Comparison of ENCODE assay signal across 18 cellular contexts in the genomic region with DNA sequence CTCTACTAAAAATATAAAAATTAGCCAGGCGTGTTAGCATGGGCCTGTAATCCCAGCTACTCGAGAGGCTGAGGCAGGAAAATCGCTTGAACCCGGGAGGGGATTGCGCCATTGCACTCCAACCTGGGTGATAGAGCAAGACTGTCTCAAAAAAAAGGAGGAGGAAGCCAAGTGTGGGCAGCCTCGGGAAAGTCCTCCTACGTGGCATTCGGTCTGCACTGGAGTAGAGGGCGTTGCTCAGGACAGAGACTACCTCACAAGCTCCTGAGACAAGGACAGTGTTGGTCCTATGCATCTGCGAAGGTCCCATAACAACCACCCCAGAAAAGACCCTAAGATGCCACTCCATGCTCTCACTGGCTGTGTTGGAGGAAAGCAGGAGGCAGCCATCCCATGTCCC. TPM values are rescaled to one million over a fixed set of nuclear protein-coding genes. Genes with fewer than 3 reads are reported as not detected.
DNase-seq lines count a peak whose midpoint lies in the region; ATAC-seq, FAIRE-seq and TF ChIP-seq lines count a peak whose summit lies in the region.
"Had no signal": no experiment of that assay in that cellular context is flagged by ENCODE, and none has a peak within 500 bp of the region (broad histone marks: within the 10 kb centered on the region; RNA-seq: fewer than 3 reads in every experiment).

No MANE protein-coding gene starts in this region.

- peak in 1 of 3 donors; percentile 21 for DNase-seq in right cardiac atrium
- DNase-seq in left ventricle myocardium superior, result no peak
- no peak for DNase-seq in astrocyte (ENCODE audit: low read depth)
- DNase-seq in vagina (ENCODE audit: extremely low spot score in 2 of 2), result no peak
- no peak for DNase-seq in HEK293T (ENCODE audit: extremely low spot score)
- DNase-seq in stimulated activated effector memory CD8-positive, alpha-beta T cell treated with anti-CD3 and anti-CD28 coated beads, Interleukin-12 subunit alpha, Interleukin-12 subunit beta, amount 100 ng/mL, for 72 hours (ENCODE audit: low spot score in 2 of 2), result no peak
- DNase-seq in ecto neural progenitor cell (ENCODE audit: low spot score), result no peak
- DNase-seq: activated CD4-positive, alpha-beta memory T cell treated with anti-CD3 and anti-CD28 coated beads, Interleukin-2, amount 10 ng/mL, durations not matched to agents 7 days and 5 days; activated effector memory CD4-positive, alpha-beta T cell treated with Interleukin-2 at 50 U/mL for 16 hours; effector CD4-positive, alpha-beta T cell; gastrocnemius medialis; immature natural killer cell; NCI-H446 treated with DMSO at 0.1 percent for 48 hours had no signal

- peak overlapping the region; percentile 67 for H3K4me2 ChIP-seq in astrocyte (ENCODE audit: low read length)
- H3K4me2 ChIP-seq: KMS-11 had no signal

- H3K27ac ChIP-seq in right cardiac atrium (ENCODE audit: low read length), result peak overlapping the region; percentile 11
- H3K27ac ChIP-seq in astrocyte (ENCODE audit: low read depth, low read length), result peak overlapping the region; percentile 99
- H3K27ac ChIP-seq in mesodermal cell (ENCODE audit: low read depth, low read length, severe bottlenecking), result peak overlapping the region; percentile 88
- peak overlapping the region; percentile 39 for H3K27ac ChIP-seq in vagina
- H3K27ac ChIP-seq: gastrocnemius medialis, KMS-11, SK-N-MC had no signal

- H3K27me3 Mint-ChIP-seq in astrocyte (ENCODE audit: low read depth, unreplicated experiment), result no peaks in the 10 kb centered on the region

- no peak for TF ChIP-seq CTCF in astrocyte (IDR thresholded peaks at IDR 0.05; ENCODE audit: insufficient read depth, low read depth, low read length)
- no peak for TF ChIP-seq CTCF in vagina (IDR thresholded peaks at IDR 0.05)

- CTCF ChIA-PET in HEK293T (lab: Yijun Ruan, JAX), result interaction anchor here (0.9 kb wide), 1 partner anchor 39 kb away, joined by 3 read pairs; no protein-coding TSS in a partner anchor

- TF ChIP-seq POLR2A in vagina (IDR thresholded peaks at IDR 0.05), result no peak

- no peaks in the 10 kb centered on the region for H3K79me2 ChIP-seq in astrocyte (ENCODE audit: insufficient read depth, low read length)

- peak overlapping the region; percentile 81 for H3K9ac ChIP-seq in astrocyte (ENCODE audit: low read length)
- H3K9ac ChIP-seq: KMS-11 had no signal

- H3K27me3 ChIP-seq in right cardiac atrium (ENCODE audit: control insufficient read depth, insufficient read depth) (no peaks in the 10 kb centered on the region), astrocyte (ENCODE audit: insufficient read depth, low read length) (no peaks in the 10 kb centered on the region), vagina (no peaks in the 10 kb centered on the region)

- peak overlapping the region; percentile 95 for H3K27ac Mint-ChIP-seq in astrocyte (ENCODE audit: unreplicated experiment)
- H3K27ac Mint-ChIP-seq in stimulated activated effector memory CD8-positive, alpha-beta T cell treated with anti-CD3 and anti-CD28 coated beads, Interleukin-12 subunit alpha, Interleukin-12 subunit beta, amount 100 ng/mL, for 72 hours, result no peak overlapping the region
- H3K27ac Mint-ChIP-seq: activated CD4-positive, alpha-beta memory T cell treated with anti-CD3 and anti-CD28 coated beads, Interleukin-2, amount 10 ng/mL, durations not matched to agents 7 days and 5 days; immature natural killer cell had no signal

- no peaks in the 10 kb centered on the region for H3K36me3 Mint-ChIP-seq in astrocyte (ENCODE audit: low read depth, unreplicated experiment)
- no peaks in the 10 kb centered on the region for H3K36me3 Mint-ChIP-seq in stimulated activated effector memory CD8-positive, alpha-beta T cell treated with anti-CD3 and anti-CD28 coated beads, Interleukin-12 subunit alpha, Interleukin-12 subunit beta, amount 100 ng/mL, for 72 hours
- H3K36me3 Mint-ChIP-seq: immature natural killer cell had no signal

- no peak overlapping the region for H3K4me3 ChIP-seq in right cardiac atrium (ENCODE audit: low read length)
- H3K4me3 ChIP-seq in astrocyte (ENCODE audit: insufficient read depth, low read depth, low read length), result no peak overlapping the region
- H3K4me3 ChIP-seq in mesodermal cell (ENCODE audit: extremely low read depth, insufficient read depth, low read length, poor library complexity, severe bottlenecking), result no peak overlapping the region
- no peak overlapping the region for H3K4me3 ChIP-seq in vagina
- H3K4me3 ChIP-seq: gastrocnemius medialis, prostate gland, SK-N-MC had no signal

- ATAC-seq in right cardiac atrium (no peak), left ventricle myocardium superior (no peak)
- no peak for ATAC-seq in stimulated activated effector memory CD8-positive, alpha-beta T cell treated with anti-CD3 and anti-CD28 coated beads, Interleukin-12 subunit alpha, Interleukin-12 subunit beta, amount 100 ng/mL, for 72 hours
- ATAC-seq: gastrocnemius medialis had no signal

- peaks cover 2% of the 10 kb centered on the region for H3K4me1 ChIP-seq in right cardiac atrium (ENCODE audit: control insufficient read depth, insufficient read depth, low read length)
- H3K4me1 ChIP-seq in astrocyte (ENCODE audit: insufficient read depth, low read length), result peaks cover 61% of the 10 kb centered on the region
- peaks cover 49% of the 10 kb centered on the region for H3K4me1 ChIP-seq in mesodermal cell (ENCODE audit: control insufficient read depth, insufficient read depth, low read length, poor library complexity, severe bottlenecking)
- H3K4me1 ChIP-seq in vagina, result peaks cover 15% of the 10 kb centered on the region
- H3K4me1 ChIP-seq: prostate gland had no signal

- H3K36me3 ChIP-seq in astrocyte (ENCODE audit: insufficient read depth, low read length) (no peaks in the 10 kb centered on the region), mesodermal cell (ENCODE audit: control insufficient read depth, insufficient read depth, low read length) (no peaks in the 10 kb centered on the region), vagina (no peaks in the 10 kb centered on the region)
- H3K36me3 ChIP-seq: gastrocnemius medialis, prostate gland had no signal

- H3K4me1 Mint-ChIP-seq in astrocyte (ENCODE audit: low read depth, unreplicated experiment), result peaks cover 35% of the 10 kb centered on the region
- peaks cover 2% of the 10 kb centered on the region for H3K4me1 Mint-ChIP-seq in stimulated activated effector memory CD8-positive, alpha-beta T cell treated with anti-CD3 and anti-CD28 coated beads, Interleukin-12 subunit alpha, Interleukin-12 subunit beta, amount 100 ng/mL, for 72 hours
- H3K4me1 Mint-ChIP-seq: immature natural killer cell had no signal

- no peak overlapping the region for H2AFZ ChIP-seq in astrocyte (ENCODE audit: low read depth, low read length)

- H3K4me3 Mint-ChIP-seq in astrocyte (ENCODE audit: unreplicated experiment), result no peak overlapping the region
- no peak overlapping the region for H3K4me3 Mint-ChIP-seq in stimulated activated effector memory CD8-positive, alpha-beta T cell treated with anti-CD3 and anti-CD28 coated beads, Interleukin-12 subunit alpha, Interleukin-12 subunit beta, amount 100 ng/mL, for 72 hours
- H3K4me3 Mint-ChIP-seq: activated CD4-positive, alpha-beta memory T cell treated with anti-CD3 and anti-CD28 coated beads, Interleukin-2, amount 10 ng/mL, durations not matched to agents 7 days and 5 days; immature natural killer cell had no signal

- 77% methylated on average over 10 of the region's 10 CpGs for WGBS in right cardiac atrium
- 79 to 94% methylated on average over 7 to 10 of the region's 10 CpGs for WGBS in mesodermal cell (ENCODE audit: insufficient coverage in 2 of 2), 2 experiments

- FAIRE-seq in astrocyte (lab: Jason Lieb, UNC), result no peak
- FAIRE-seq: TTC549 had no signal

- intact Hi-C loops in right cardiac atrium (cut with DNase I) (no loop called here), left ventricle myocardium superior (cut with micrococcal nuclease) (no loop called here), vagina (cut with DNase I) (no loop called here)

- POLR2A ChIA-PET in HEK293T (lab: Yijun Ruan, JAX), result no interaction called here

- H4K20me1 ChIP-seq in astrocyte (ENCODE audit: insufficient read depth, low read length), result no peaks in the 10 kb centered on the region

- H3K9me3 Mint-ChIP-seq in astrocyte (ENCODE audit: unreplicated experiment), result peaks cover 4% of the 10 kb centered on the region
- H3K9me3 Mint-ChIP-seq in stimulated activated effector memory CD8-positive, alpha-beta T cell treated with anti-CD3 and anti-CD28 coated beads, Interleukin-12 subunit alpha, Interleukin-12 subunit beta, amount 100 ng/mL, for 72 hours, result no peaks in the 10 kb centered on the region
- H3K9me3 Mint-ChIP-seq: activated CD4-positive, alpha-beta memory T cell treated with anti-CD3 and anti-CD28 coated beads, Interleukin-2, amount 10 ng/mL, durations not matched to agents 7 days and 5 days; immature natural killer cell had no signal

- H3K9me3 ChIP-seq in right cardiac atrium (ENCODE audit: control insufficient read depth, low read length) (no peaks in the 10 kb centered on the region), astrocyte (ENCODE audit: insufficient read depth, low read depth, low read length) (no peaks in the 10 kb centered on the region), mesodermal cell (ENCODE audit: control insufficient read depth, low read length) (no peaks in the 10 kb centered on the region), vagina (no peaks in the 10 kb centered on the region)
- H3K9me3 ChIP-seq: gastrocnemius medialis, prostate gland had no signal

TF ChIP-seq in HEK293T, 16 proteins besides CTCF, POLR2A, EP300 and RAD21 (continues in another document):
- TF ChIP-seq SUZ12 (IDR thresholded peaks at IDR 0.05) (no peak), TARDBP (IDR thresholded peaks at IDR 0.05) (no peak), L3MBTL2 (conservative IDR thresholded peaks at IDR 0.05) (no peak), SP1 (IDR thresholded peaks at IDR 0.05) (no peak)

RNA-seq across cellular contexts. Expression of a gene that starts 10.0 kb away (rescaled TPM):
- total RNA-seq in right cardiac atrium (10 to 100 TPM in 1 of 4 donors, 1 to 10 TPM in 3; 1.2 to 11.9 (median 2.2) TPM), left ventricle myocardium superior (1.3 TPM), astrocyte (1,303 and 1,496 TPM in 2 replicates), vagina (14.7 TPM)
- polyA plus RNA-seq in right cardiac atrium, result 4.5 TPM
- polyA plus RNA-seq in mesodermal cell (2013, experiment 1 of 2), result 150 TPM
- 117 TPM for polyA plus RNA-seq in mesodermal cell (2013, experiment 2 of 2)

RNA-seq across cellular contexts. Expression of a gene that starts 31.6 kb away (rescaled TPM):
- total RNA-seq in right cardiac atrium (10 to 100 TPM; 20.0 to 24.5 (median 22.3) TPM), left ventricle myocardium superior (16.6 TPM), astrocyte (24.2 and 24.4 TPM in 2 replicates), vagina (19.4 TPM)
- polyA plus RNA-seq in right cardiac atrium, result 11.4 TPM
- 4.3 TPM for polyA plus RNA-seq in mesodermal cell (2013, experiment 1 of 2)
- 4.8 TPM for polyA plus RNA-seq in mesodermal cell (2013, experiment 2 of 2)

RNA-seq across cellular contexts. Expression of a gene that starts 37.4 kb away (rescaled TPM):
- total RNA-seq in right cardiac atrium (10 to 100 TPM; 10.7 to 14.3 (median 12.0) TPM), left ventricle myocardium superior (11.8 TPM), astrocyte (172 and 181 TPM in 2 replicates), vagina (42.5 TPM)
- polyA plus RNA-seq in right cardiac atrium, result 20.9 TPM
- polyA plus RNA-seq in mesodermal cell (2013, experiment 1 of 2), result 98.7 TPM
- 82.7 TPM for polyA plus RNA-seq in mesodermal cell (2013, experiment 2 of 2)

RNA-seq across cellular contexts. Expression of a gene that starts 48.5 kb away (rescaled TPM):
- total RNA-seq in right cardiac atrium, result not detected
- 0.07 TPM for polyA plus RNA-seq in right cardiac atrium
- not detected for total RNA-seq in left ventricle myocardium superior
- total RNA-seq in astrocyte, result 40.5 and 51.8 TPM in 2 replicates
- 79.3 TPM for polyA plus RNA-seq in mesodermal cell (2013, experiment 1 of 2)
- 56.9 TPM for polyA plus RNA-seq in mesodermal cell (2013, experiment 2 of 2)
- total RNA-seq in vagina, result 1.2 TPM
- total RNA-seq: gastrocnemius medialis had no signal
- polyA plus RNA-seq: immature natural killer cell had no signal

Comparison
In these comparisons a context has a peak if more than half of its experiments do, and no peak if none do; other contexts are left out.
1. H3K27ac ChIP-seq: peak in every context shown above with its lines; median percentile 99 in astrocyte; 88 in mesodermal cell; 39 in vagina; 11 in right cardiac atrium.
2. RNA of a gene that starts 10.0 kb away (total RNA-seq): 1,303 to 1,496 TPM in astrocyte; 14.7 TPM in vagina (single experiment), 1.2 to 11.9 TPM in right cardiac atrium and 1.3 TPM in left ventricle myocardium superior (single experiment); every median in the first group is over 10 times any median in the second.